1 cellular context compared by ENCODE assay signal in genomic region chr14:79896009-79896408, GRCh38.
TF ChIP-seq lines count a peak whose summit lies in the region.

No MANE protein-coding gene starts in this region.

TF ChIP-seq in IMR-90, 13 proteins besides CTCF, POLR2A, EP300 and RAD21 (continued from another document):
- TF ChIP-seq MXI1 (IDR thresholded peaks at IDR 0.05; ENCODE audit: borderline replicate concordance, low read depth, low read length) (no peak), MAFK (IDR thresholded peaks at IDR 0.05; ENCODE audit: low read depth, low read length) (no peak), RFX5 (IDR thresholded peaks at IDR 0.05; ENCODE audit: low read depth, low read length) (no peak), NFE2L2 (IDR thresholded peaks at IDR 0.05; ENCODE audit: low read depth, low read length) (no peak), BHLHE40 (IDR thresholded peaks at IDR 0.05; ENCODE audit: low read depth, low read length) (no peak), MAZ (IDR thresholded peaks at IDR 0.05; ENCODE audit: borderline replicate concordance, low read depth, low read length) (no peak), FOS (IDR thresholded peaks at IDR 0.05; ENCODE audit: low read depth, low read length) (no peak), ELK1 (IDR thresholded peaks at IDR 0.05; ENCODE audit: borderline replicate concordance, low read depth, low read length) (no peak), RCOR1 (IDR thresholded peaks at IDR 0.05; ENCODE audit: insufficient replicate concordance, low read length) (no peak), CEBPB (IDR thresholded peaks at IDR 0.05; ENCODE audit: low read depth, low read length) (no peak)
- TF ChIP-seq, protein P1, sequence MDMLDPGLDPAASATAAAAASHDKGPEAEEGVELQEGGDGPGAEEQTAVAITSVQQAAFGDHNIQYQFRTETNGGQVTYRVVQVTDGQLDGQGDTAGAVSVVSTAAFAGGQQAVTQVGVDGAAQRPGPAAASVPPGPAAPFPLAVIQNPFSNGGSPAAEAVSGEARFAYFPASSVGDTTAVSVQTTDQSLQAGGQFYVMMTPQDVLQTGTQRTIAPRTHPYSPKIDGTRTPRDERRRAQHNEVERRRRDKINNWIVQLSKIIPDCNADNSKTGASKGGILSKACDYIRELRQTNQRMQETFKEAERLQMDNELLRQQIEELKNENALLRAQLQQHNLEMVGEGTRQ (IDR thresholded peaks at IDR 0.05; ENCODE audit: low read depth, low read length) = no peak
